ENCODE assay signal across 1 cellular context in genomic region chrX:73905749-73906374, GRCh38. TPM values are rescaled to one million over a fixed set of nuclear protein-coding genes. Genes with fewer than 3 reads are reported as not detected.
"Had no signal": no experiment of that assay in that cellular context is flagged by ENCODE, and none has a peak within 500 bp of the region (broad histone marks: within the 10 kb centered on the region; RNA-seq: fewer than 3 reads in every experiment).

No MANE protein-coding gene starts in this region.

RNA-seq across cellular contexts. Expression of gene XIST, which starts 53.3 kb away (rescaled TPM):
- total RNA-seq: G401 had no signal
